ENCODE assay signal across 13 cellular contexts in the genomic region with DNA sequence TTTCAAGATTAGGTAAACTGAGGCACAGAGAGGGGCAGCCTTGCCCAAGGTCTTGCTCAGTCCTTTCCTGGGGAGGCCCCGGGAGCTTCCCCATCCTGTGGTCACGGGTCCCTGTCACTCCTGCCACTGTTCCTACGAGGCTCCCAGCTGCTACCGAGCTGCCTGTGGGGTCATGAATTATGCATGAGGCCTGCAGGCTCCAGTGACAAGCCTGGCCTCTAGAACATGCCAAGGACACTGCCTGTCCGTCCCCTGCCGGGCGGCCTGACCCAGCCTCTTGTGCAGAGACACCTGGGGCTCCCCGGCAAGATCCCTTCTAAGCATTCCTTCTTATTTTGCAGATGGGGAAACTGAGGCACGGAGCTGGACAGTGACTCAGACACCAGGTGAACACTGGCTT. TPM values are rescaled to one million over a fixed set of nuclear protein-coding genes. Genes with fewer than 3 reads are reported as not detected.
DNase-seq lines count a peak whose midpoint lies in the region; ATAC-seq, FAIRE-seq and TF ChIP-seq lines count a peak whose summit lies in the region.
"Had no signal": no experiment of that assay in that cellular context is flagged by ENCODE, and none has a peak within 500 bp of the region (broad histone marks: within the 10 kb centered on the region; RNA-seq: fewer than 3 reads in every experiment).

No MANE protein-coding gene starts in this region.

- FAIRE-seq in GM12891 (lab: Jason Lieb, UNC) (no peak), H1 (lab: Jason Lieb, UNC) (no peak), GM19239 (lab: Jason Lieb, UNC) (no peak)

- no peak for TF ChIP-seq RAD21 in H1 (IDR thresholded peaks at IDR 0.05 in 1 of 2, conservative IDR thresholded peaks at IDR 0.05 in 1 of 2; ENCODE audit: low read depth in 2 of 2, low read length in 2 of 2)

- H3K14ac ChIP-seq in H1 (ENCODE audit: insufficient read length) = no peak overlapping the region

- H2BK120ac ChIP-seq in H1 (replicated peaks; ENCODE audit: low read depth, low read length) = no peak overlapping the region

- no peak overlapping the region for H3K4ac ChIP-seq in H1 (replicated peaks; ENCODE audit: insufficient read length, low read depth, low read length)

- no peaks in the 10 kb centered on the region; the same call in 1 of the 2 replicates for H3K23me2 ChIP-seq in H1 (ENCODE audit: low read depth, low read length)

- peaks cover 15% of the 10 kb centered on the region for H3K36me3 ChIP-seq in OCI-LY3 (replicated peaks; ENCODE audit: low read depth, low read length)
- H3K36me3 ChIP-seq in H1 (ENCODE audit: control insufficient read depth in 2 of 4, insufficient read depth in 4 of 4, low read length in 3 of 4) = no peaks in the 10 kb centered on the region
- H3K36me3 ChIP-seq: transverse colon had no signal

- H4K20me1 ChIP-seq in OCI-LY3 (ENCODE audit: insufficient read depth, low read length) (no peaks in the 10 kb centered on the region), H1 (replicated peaks in 1 of 2; ENCODE audit: control insufficient read depth in 1 of 2, insufficient read depth in 2 of 2, low read length in 2 of 2) (no peaks in the 10 kb centered on the region)

- H4K91ac ChIP-seq in H1 (replicated peaks; ENCODE audit: insufficient read length, low read length) = no peak overlapping the region

- H3K27me3 ChIP-seq in OCI-LY3 (ENCODE audit: low read depth, low read length) = no peaks in the 10 kb centered on the region
- no peaks in the 10 kb centered on the region for H3K27me3 ChIP-seq in H1 (replicated peaks in 1 of 4; ENCODE audit: control insufficient read depth in 3 of 4, extremely low read depth in 1 of 4, insufficient read depth in 3 of 4, low read length in 3 of 4)
- H3K27me3 ChIP-seq: transverse colon had no signal

- H4K5ac ChIP-seq in H1 (ENCODE audit: insufficient read length, low read depth, low read length) = no peak overlapping the region

- intact Hi-C loops in posterior cingulate gyrus (cut with DNase I) = no loop called here

- DNase-seq in GM12891 (ENCODE audit: insufficient read length, low spot score) (no peak), H1 (ENCODE audit: low read depth in 1 of 2, low spot score in 2 of 2) (no peak), posterior cingulate gyrus (peak; percentile 68 to 98 (median 80)), GM19239 (ENCODE audit: insufficient read length, low spot score) (no peak), NCI-H510A treated with DMSO at 0.1 percent for 48 hours (lab: John Stamatoyannopoulos, UW) (no peak)
- DNase-seq: activated CD8-positive, alpha-beta memory T cell treated with anti-CD3 and anti-CD28 coated beads, Interleukin-2, amount 50 U/mL, for 48 hours; Caco-2; foreskin melanocyte; MM.1S; NCI-H2227 treated with DMSO at 0.1 percent for 48 hours; transverse colon had no signal

- H3K18ac ChIP-seq in H1 (ENCODE audit: extremely low read depth, low read length) = no peak overlapping the region

- H3K4me1 ChIP-seq in OCI-LY3 (ENCODE audit: low read length) (peaks cover 73% of the 10 kb centered on the region), H1 (replicated peaks in 1 of 4; ENCODE audit: control insufficient read depth in 3 of 4, insufficient read depth in 4 of 4, low read length in 3 of 4) (peaks cover 0 to 9% (median 0%) of the 10 kb centered on the region in 4 experiments; a peak in 1 of 7 replicates)
- H3K4me1 ChIP-seq: Caco-2 had no signal

- H3K56ac ChIP-seq in H1 (replicated peaks; ENCODE audit: insufficient read length, low read depth, low read length) = no peak overlapping the region

- H4K8ac ChIP-seq in H1 (ENCODE audit: extremely low read depth, insufficient read depth, low read length) = no peak overlapping the region

- H3K27ac ChIP-seq in OCI-LY3 (ENCODE audit: low read length) (peak overlapping the region; percentile 81), H1 (ENCODE audit: low read depth, low read length) (no peak overlapping the region)
- H3K27ac ChIP-seq: transverse colon had no signal

- POLR2A ChIA-PET in H1 (lab: Charles Lee; ENCODE audit: partially characterized antibody) = interaction anchor here (0.9 to 4.2 kb wide), 7 partner anchors 8 to 111 kb away, joined by 3 to 21 read pairs (median 6); partner anchors contain the start of gene RPL18A

- H3K9me3 ChIP-seq in OCI-LY3 (ENCODE audit: insufficient read depth, low read length) = no peaks in the 10 kb centered on the region
- no peaks in the 10 kb centered on the region for H3K9me3 ChIP-seq in H1 (ENCODE audit: insufficient read depth in 2 of 2, low read depth in 1 of 2, low read length in 1 of 2)
- H3K9me3 ChIP-seq: Caco-2, transverse colon had no signal

- no peaks in the 10 kb centered on the region; the same call in 1 of the 2 replicates for H3K79me1 ChIP-seq in H1 (ENCODE audit: low read depth, low read length)

- H2AFZ ChIP-seq in OCI-LY3 (ENCODE audit: low read depth, low read length) (no peak overlapping the region), H1 (ENCODE audit: low read length) (no peak overlapping the region)

- TF ChIP-seq CTCF in OCI-LY3 (IDR thresholded peaks at IDR 0.05; ENCODE audit: low read depth, low read length) (no peak), H1 (IDR thresholded peaks at IDR 0.05; ENCODE audit: control extremely low read depth in 1 of 3, insufficient read depth in 1 of 3, low read depth in 1 of 3, low read length in 3 of 3) (no peak)

- peak overlapping the region; percentile 75 for H3K4me2 ChIP-seq in OCI-LY3 (ENCODE audit: low read length)
- no peak overlapping the region for H3K4me2 ChIP-seq in H1 (ENCODE audit: insufficient read depth in 1 of 2, low read depth in 2 of 2, low read length in 2 of 2)

- no peak overlapping the region for H3K23ac ChIP-seq in H1 (ENCODE audit: insufficient read length)

- H3K4me3 ChIP-seq in OCI-LY3 (ENCODE audit: low read length) (peak overlapping the region; percentile 3; the same call in 1 of the 2 replicates), H1 (ENCODE audit: extremely low read depth in 1 of 4, insufficient read depth in 2 of 4, low read depth in 3 of 4, low read length in 4 of 4) (no peak overlapping the region)
- H3K4me3 ChIP-seq: transverse colon had no signal

- H2BK15ac ChIP-seq in H1 (ENCODE audit: low read length) = no peak overlapping the region

- no peak for ATAC-seq in GM18868 (IDR thresholded peaks at IDR 0.05; ENCODE audit: unreplicated experiment)

- H2AK5ac ChIP-seq in H1 (ENCODE audit: low read depth, low read length) = no peak overlapping the region

- H3K9ac ChIP-seq in OCI-LY3 (ENCODE audit: low read length) = peak overlapping the region; percentile 28; the same call in 1 of the 2 replicates
- H3K9ac ChIP-seq in H1 (replicated peaks in 1 of 4; ENCODE audit: extremely low read depth in 1 of 4, low read depth in 3 of 4, low read length in 3 of 4) = no peak overlapping the region

- no peak for TF ChIP-seq POLR2A in GM12891 (IDR thresholded peaks at IDR 0.05; ENCODE audit: low read depth, low read length)
- TF ChIP-seq POLR2A in H1 (IDR thresholded peaks at IDR 0.05; ENCODE audit: control extremely low read depth in 1 of 2, low read depth in 2 of 2, low read length in 2 of 2) = no peak

- no peak for TF ChIP-seq EP300 in H1 (IDR thresholded peaks at IDR 0.05; ENCODE audit: borderline replicate concordance in 1 of 2, low read depth in 2 of 2, low read length in 2 of 2)

- H2BK20ac ChIP-seq in H1 (ENCODE audit: low read length) = no peak overlapping the region

- H2BK5ac ChIP-seq in H1 (ENCODE audit: low read depth, low read length) = no peak overlapping the region

- peaks cover 26% of the 10 kb centered on the region for H3K79me2 ChIP-seq in OCI-LY3 (ENCODE audit: low read length)
- no peaks in the 10 kb centered on the region for H3K79me2 ChIP-seq in H1 (ENCODE audit: control insufficient read depth in 1 of 2, insufficient read depth in 2 of 2, low read length in 2 of 2)

- 80% methylated on average over 9 of the region's 9 CpGs; no CpG with 5 or more reads in 1 of the 2 experiments for WGBS in H1 (ENCODE audit: extremely low coverage in 1 of 2, insufficient coverage in 1 of 2, insufficient read length in 1 of 2, insufficient replicate concordance in 2 of 2, low coverage in 1 of 2, low lambda C conversion rate in 2 of 2, missing lambda C conversion rate in 1 of 2), 2 experiments

- CTCF ChIA-PET in H1 (lab: Charles Lee; ENCODE audit: partially characterized antibody) = interaction anchor here (0.9 to 4.1 kb wide), 17 partner anchors 9 to 258 kb away, joined by 3 to 23 read pairs (median 4); no protein-coding TSS in a partner anchor

- H2BK12ac ChIP-seq in H1 (ENCODE audit: low read depth, low read length) = no peak overlapping the region

RNA-seq across cellular contexts. Expression of gene FCHO1, which starts 2.7 kb away (rescaled TPM):
- polyA plus RNA-seq in GM12891 (2012; ENCODE audit: low read depth, missing spikeins) = 22.6 TPM
- total RNA-seq in H1 (2021; fragmentation: NEBNext Ultra II Directional; extraction: Animal tissue kit (Norgen Biotek cat#: 25700)) = 25.9 and 27.0 TPM in 2 replicates
- 13.0 and 19.5 TPM in 2 replicates for polyA plus RNA-seq in H1 (2011; rRNA removed)
- 7.2 TPM for polyA plus RNA-seq in H1 (2011; cell fraction: cytosol; rRNA removed)
- 18.3 TPM for polyA plus RNA-seq in H1 (2011; cell fraction: nucleus; rRNA removed)
- polyA plus RNA-seq in H1 (2012, experiment 1 of 2) = 16.1 to 33.3 TPM (median 30.3 TPM) in 4 replicates
- 31.0 TPM for polyA plus RNA-seq in H1 (2012, experiment 2 of 2)
- 32.3 TPM for polyA plus RNA-seq in H1 (2013, experiment 1 of 2)
- polyA plus RNA-seq in H1 (2013, experiment 2 of 2) = 30.1 TPM
- 7.4 and 12.0 TPM in 2 replicates for polyA minus RNA-seq in H1 (2011; rRNA and poly(A)+ RNA removed)
- polyA minus RNA-seq in H1 (2011; cell fraction: cytosol; rRNA and poly(A)+ RNA removed) = 10.9 TPM
- polyA minus RNA-seq in H1 (2011; cell fraction: nucleus; rRNA and poly(A)+ RNA removed) = 27.5 TPM

RNA-seq across cellular contexts. Expression of gene MAP1S, which starts 34.7 kb away (rescaled TPM):
- polyA plus RNA-seq in GM12891 (2012; ENCODE audit: low read depth, missing spikeins) = 56.4 TPM
- total RNA-seq in H1 (2021; fragmentation: NEBNext Ultra II Directional; extraction: Animal tissue kit (Norgen Biotek cat#: 25700)) = 115 and 116 TPM in 2 replicates
- 66.7 and 161 TPM in 2 replicates for polyA plus RNA-seq in H1 (2011; rRNA removed)
- polyA plus RNA-seq in H1 (2011; cell fraction: cytosol; rRNA removed) = 36.1 TPM
- 88.4 TPM for polyA plus RNA-seq in H1 (2011; cell fraction: nucleus; rRNA removed)
- polyA plus RNA-seq in H1 (2012, experiment 1 of 2) = 82.0 to 146 TPM (median 135 TPM) in 4 replicates
- 65.2 TPM for polyA plus RNA-seq in H1 (2012, experiment 2 of 2)
- polyA plus RNA-seq in H1 (2013, experiment 1 of 2) = 49.7 TPM
- 45.9 TPM for polyA plus RNA-seq in H1 (2013, experiment 2 of 2)
- polyA minus RNA-seq in H1 (2011; rRNA and poly(A)+ RNA removed) = 67.0 and 81.2 TPM in 2 replicates
- polyA minus RNA-seq in H1 (2011; cell fraction: cytosol; rRNA and poly(A)+ RNA removed) = 103 TPM
- polyA minus RNA-seq in H1 (2011; cell fraction: nucleus; rRNA and poly(A)+ RNA removed) = 39.2 TPM

RNA-seq across cellular contexts. Expression of gene B3GNT3, which starts 41.0 kb away (rescaled TPM):
- polyA plus RNA-seq in GM12891 (2012; ENCODE audit: low read depth, missing spikeins) = not detected
- 1.5 and 1.8 TPM in 2 replicates for total RNA-seq in H1 (2021; fragmentation: NEBNext Ultra II Directional; extraction: Animal tissue kit (Norgen Biotek cat#: 25700))
- 1.5 and 2.1 TPM in 2 replicates for polyA plus RNA-seq in H1 (2011; rRNA removed)
- 0.96 TPM for polyA plus RNA-seq in H1 (2011; cell fraction: cytosol; rRNA removed)
- polyA plus RNA-seq in H1 (2011; cell fraction: nucleus; rRNA removed) = 1.6 TPM
- polyA plus RNA-seq in H1 (2012, experiment 1 of 2) = 0.86 to 2.0 TPM (median 1.5 TPM) in 4 replicates
- 1.5 TPM for polyA plus RNA-seq in H1 (2012, experiment 2 of 2)
- 2.6 TPM for polyA plus RNA-seq in H1 (2013, experiment 1 of 2)
- 2.9 TPM for polyA plus RNA-seq in H1 (2013, experiment 2 of 2)
- 1.4 and 1.5 TPM in 2 replicates for polyA minus RNA-seq in H1 (2011; rRNA and poly(A)+ RNA removed)
- 1.6 TPM for polyA minus RNA-seq in H1 (2011; cell fraction: cytosol; rRNA and poly(A)+ RNA removed)
- polyA minus RNA-seq in H1 (2011; cell fraction: nucleus; rRNA and poly(A)+ RNA removed) = 0.60 TPM

Comparison
In these comparisons a context has a peak if more than half of its experiments do, and no peak if none do; other contexts are left out.
1. DNase-seq: peak in posterior cingulate gyrus (10 of 10); none in GM12891 (single experiment), H1 (0 of 2), GM19239 (single experiment) and NCI-H510A treated with DMSO at 0.1 percent for 48 hours (single experiment).